In the genomic region with DNA sequence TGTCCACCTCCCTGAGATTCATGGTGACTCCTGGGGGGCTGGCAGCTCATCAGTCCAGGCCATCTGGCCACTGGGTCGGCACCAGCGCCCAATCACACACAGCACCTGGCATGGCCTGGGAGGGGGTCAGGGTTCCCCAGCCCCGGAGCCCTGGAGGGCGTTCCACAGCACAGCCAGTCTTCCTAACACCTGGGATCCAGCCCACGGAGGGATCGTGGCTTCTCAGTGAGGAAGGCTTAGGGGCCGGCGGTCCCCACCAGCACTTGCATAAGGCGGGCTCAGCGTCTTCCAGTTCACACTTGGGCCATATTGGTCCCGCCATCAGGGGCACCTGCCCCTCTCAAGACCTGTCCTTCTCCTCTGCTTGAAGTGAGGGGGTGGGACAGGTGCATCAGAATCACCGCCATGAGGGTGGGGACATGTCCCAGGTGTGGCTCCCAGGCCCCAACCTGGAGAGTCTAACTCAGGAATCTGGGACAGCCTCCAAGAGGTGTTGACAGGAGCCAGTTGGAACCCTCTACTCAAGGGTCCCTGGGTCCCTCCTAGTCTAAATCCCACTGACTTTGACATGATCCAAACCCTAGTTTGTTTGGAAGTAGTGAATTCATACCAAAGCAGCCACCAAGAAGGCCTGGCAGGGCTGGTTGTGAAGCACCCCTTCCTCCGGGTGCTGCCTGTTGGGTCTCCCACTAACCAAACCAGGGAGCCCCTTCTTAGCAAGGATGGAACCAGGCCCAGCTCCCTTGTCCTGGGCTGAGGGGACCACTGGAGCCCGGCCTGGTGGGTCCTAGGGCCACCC, we compare ENCODE assay signal across 12 cellular contexts. TPM values are rescaled to one million over a fixed set of nuclear protein-coding genes. Genes with fewer than 3 reads are reported as not detected.
A peak's percentile ranks its signal among the peaks of the same experiment; 100 is the strongest.
DNase-seq lines count a peak whose midpoint lies in the region; ATAC-seq and TF ChIP-seq lines count a peak whose summit lies in the region.
"Not testable (repeated sequence)": the region's sequence is repeated elsewhere in the genome, so short reads cannot be mapped to it uniquely, and the experiment has no call there.
"Had no signal": no experiment of that assay in that cellular context is flagged by ENCODE, and none has a peak within 500 bp of the region (broad histone marks: within the 10 kb centered on the region; RNA-seq: fewer than 3 reads in every experiment).

No MANE protein-coding gene starts in this region.

- not testable (repeated sequence) for H3K14ac ChIP-seq in mesenchymal stem cell (ENCODE audit: low read length in 2 of 2)

- H2BK120ac ChIP-seq in mesenchymal stem cell (ENCODE audit: low read depth, low read length): not testable (repeated sequence)

- H3K27ac Mint-ChIP-seq in activated CD4-positive, alpha-beta T cell treated with anti-CD3 and anti-CD28 coated beads, Interleukin-2, amount 10 ng/mL, durations not matched to agents 7 days and 5 days: not testable (repeated sequence)

- H3K23ac ChIP-seq in mesenchymal stem cell (ENCODE audit: low read length in 2 of 2): not testable (repeated sequence)

- not testable (repeated sequence) for H3K4me1 Mint-ChIP-seq in activated CD4-positive, alpha-beta T cell treated with anti-CD3 and anti-CD28 coated beads, Interleukin-2, amount 10 ng/mL, durations not matched to agents 7 days and 5 days

- H3K4ac ChIP-seq in mesenchymal stem cell (ENCODE audit: low read depth in 1 of 2, low read length in 2 of 2): not testable (repeated sequence)

- not testable (repeated sequence) for H3K27me3 ChIP-seq in colonic mucosa
- H3K27me3 ChIP-seq in mesenchymal stem cell (ENCODE audit: control insufficient read depth in 1 of 2, insufficient read depth in 1 of 2, low read length in 2 of 2): peaks cover 19 to 67% of the 10 kb centered on the region in 2 experiments
- peaks cover 0 to 25% (median 4%) of the 10 kb centered on the region in 3 donors for H3K27me3 ChIP-seq in psoas muscle (ENCODE audit: insufficient read depth in 3 of 3, low read length in 2 of 3)

- 89% methylated on average over 14 of the region's 14 CpGs for WGBS in mesenchymal stem cell
- WGBS in psoas muscle, 3 donors: 87 to 88% (median 88%) methylated on average over 13 to 14 of the region's 14 CpGs

- H4K8ac ChIP-seq in mesenchymal stem cell (ENCODE audit: low read length): not testable (repeated sequence)

- not testable (repeated sequence) for H3K36me3 Mint-ChIP-seq in activated CD4-positive, alpha-beta T cell treated with anti-CD3 and anti-CD28 coated beads, Interleukin-2, amount 10 ng/mL, durations not matched to agents 7 days and 5 days (ENCODE audit: low read depth)

- ATAC-seq in Right ventricle myocardium superior (ENCODE audit: poor library complexity) (peak; percentile 17), psoas muscle (peak in 2 of 4 donors; percentile 9 to 15)

- not testable (repeated sequence) for H2BK12ac ChIP-seq in mesenchymal stem cell (ENCODE audit: low read length in 2 of 2)

- H3K9ac ChIP-seq in colonic mucosa (ENCODE audit: low read depth in 2 of 2, low read length in 2 of 2): peak overlapping the region in 1 of 2 donors; percentile 1
- not testable (repeated sequence) for H3K9ac ChIP-seq in mesenchymal stem cell (ENCODE audit: low read length)

- H3K9me3 ChIP-seq in colonic mucosa; mesenchymal stem cell (ENCODE audit: control insufficient read depth, low read length); psoas muscle: not testable (repeated sequence)

- peaks cover 34% of the 10 kb centered on the region for H3K27me3 Mint-ChIP-seq in activated CD4-positive, alpha-beta T cell treated with anti-CD3 and anti-CD28 coated beads, Interleukin-2, amount 10 ng/mL, durations not matched to agents 7 days and 5 days

- DNase-seq in GM10266 (ENCODE audit: extremely low spot score) (peak; percentile 47), HT1080 (ENCODE audit: low read depth) (peak; percentile 25), colonic mucosa (peak; percentile 17), Right ventricle myocardium superior (peak; percentile 30), psoas muscle (peak; percentile 13 to 51), ureter (ENCODE audit: low spot score) (peak; percentile 54)
- peak; percentile 7 for DNase-seq in activated CD4-positive, alpha-beta T cell treated with anti-CD3 and anti-CD28 coated beads, Interleukin-2, amount 10 ng/mL, durations not matched to agents 7 days and 5 days
- DNase-seq in mesenchymal stem cell: not testable (repeated sequence)

- not testable (repeated sequence) for H3K4me1 ChIP-seq in colonic mucosa, psoas muscle
- H3K4me1 ChIP-seq in mesenchymal stem cell (ENCODE audit: control insufficient read depth, insufficient read depth, low read depth, low read length): peaks cover 20% of the 10 kb centered on the region

- H2BK15ac ChIP-seq in mesenchymal stem cell (ENCODE audit: low read depth, poor library complexity, severe bottlenecking): not testable (repeated sequence)

- not testable (repeated sequence) for TF ChIP-seq CTCF in GM10266 (IDR thresholded peaks at IDR 0.05; ENCODE audit: control insufficient read depth, insufficient read depth, low read depth, missing control alignments); colonic mucosa (IDR thresholded peaks at IDR 0.05); psoas muscle (IDR thresholded peaks at IDR 0.05)

- H3K4me3 Mint-ChIP-seq in activated CD4-positive, alpha-beta T cell treated with anti-CD3 and anti-CD28 coated beads, Interleukin-2, amount 10 ng/mL, durations not matched to agents 7 days and 5 days: not testable (repeated sequence)

- CTCF ChIA-PET in activated CD4-positive, alpha-beta T cell treated with anti-CD3 and anti-CD28 coated beads, Interleukin-2, amount 10 ng/mL, durations not matched to agents 7 days and 5 days (lab: Charles Lee): interaction anchor here (1.1 to 1.8 kb wide), 2 partner anchors 10 to 19 kb away, joined by 7 read pairs; no protein-coding TSS in a partner anchor

- H3K9me3 Mint-ChIP-seq in activated CD4-positive, alpha-beta T cell treated with anti-CD3 and anti-CD28 coated beads, Interleukin-2, amount 10 ng/mL, durations not matched to agents 7 days and 5 days: not testable (repeated sequence)

- not testable (repeated sequence) for H3K4me3 ChIP-seq in colonic mucosa; mesenchymal stem cell (ENCODE audit: insufficient read depth in 1 of 2, low read depth in 1 of 2, low read length in 2 of 2); psoas muscle

- POLR2A ChIA-PET in activated CD4-positive, alpha-beta T cell treated with anti-CD3 and anti-CD28 coated beads, Interleukin-2, amount 10 ng/mL, durations not matched to agents 7 days and 5 days (lab: Charles Lee): interaction anchor here (0.7 kb wide), 1 partner anchor 17 kb away, joined by 3 read pairs; no protein-coding TSS in a partner anchor

- H2BK5ac ChIP-seq in mesenchymal stem cell (ENCODE audit: low read depth, low read length, poor library complexity, severe bottlenecking): not testable (repeated sequence)

- peak overlapping the region; percentile 10 for H2AK5ac ChIP-seq in mesenchymal stem cell (ENCODE audit: low read length, severe bottlenecking)

- H3K36me3 ChIP-seq in colonic mucosa; mesenchymal stem cell (ENCODE audit: control insufficient read depth in 1 of 2, insufficient read depth in 2 of 2, low read depth in 1 of 2, low read length in 2 of 2); psoas muscle (ENCODE audit: insufficient read depth in 1 of 2, low read depth in 1 of 2): not testable (repeated sequence)

- H2AFZ ChIP-seq in mesenchymal stem cell (ENCODE audit: low read depth, low read length): not testable (repeated sequence)

- not testable (repeated sequence) for H3K79me1 ChIP-seq in mesenchymal stem cell (replicated peaks; ENCODE audit: low read length, poor library complexity, severe bottlenecking)

- intact Hi-C loops in colonic mucosa (cut with DNase I); Right ventricle myocardium superior (cut with DNase I); psoas muscle (cut with DNase I): not testable (repeated sequence)

- not testable (repeated sequence) for H3K18ac ChIP-seq in mesenchymal stem cell (ENCODE audit: low read depth in 1 of 2, low read length in 2 of 2)

- H4K91ac ChIP-seq in mesenchymal stem cell (ENCODE audit: low read length): not testable (repeated sequence)

- H3K27ac ChIP-seq in colonic mucosa; mesenchymal stem cell (ENCODE audit: low read length, poor library complexity, severe bottlenecking); psoas muscle: not testable (repeated sequence)

- not testable (repeated sequence) for H3K4me2 ChIP-seq in mesenchymal stem cell (ENCODE audit: low read length, poor library complexity, severe bottlenecking)

RNA-seq across cellular contexts. Expression of a gene that starts 22.0 kb away (rescaled TPM):
- total RNA-seq in HT1080 (2014; rRNA removed; shearing (Covaris generic)): under 0.01 TPM in 1 of 2 replicates, not detected in the other
- polyA plus RNA-seq in HT1080 (2015; cell fraction: cytosol; rRNA removed): not detected in 2 replicates
- not detected in 2 replicates for polyA plus RNA-seq in HT1080 (2015; cell fraction: nucleus; rRNA removed)
- total RNA-seq in activated CD4-positive, alpha-beta T cell treated with anti-CD3 and anti-CD28 coated beads, Interleukin-2, amount 10 ng/mL, durations not matched to agents 7 days and 5 days: 1,000 to 10,000 TPM; 2,316 to 2,477 TPM
- total RNA-seq in colonic mucosa: 1,000 to 10,000 TPM; 1,159 to 2,517 TPM
- 9,391 TPM for total RNA-seq in Right ventricle myocardium superior
- not detected for polyA plus RNA-seq in mesenchymal stem cell (2013, experiment 1 of 2)
- not detected for polyA plus RNA-seq in mesenchymal stem cell (2013, experiment 2 of 2)
- total RNA-seq in psoas muscle: 1,000 to 10,000 TPM; 1,264 to 5,208 (median 3,151) TPM
- polyA plus RNA-seq in psoas muscle: not detected
- 1,626 TPM for total RNA-seq in ureter
- total RNA-seq: LHCN-M2, myocyte had no signal
- polyA plus RNA-seq: fibroblast of lung, urinary bladder had no signal

RNA-seq across cellular contexts. Expression of a gene that starts 51.6 kb away (rescaled TPM):
- total RNA-seq in HT1080 (2014; rRNA removed; shearing (Covaris generic)): under 0.01 TPM in 1 of 2 replicates, not detected in the other
- polyA plus RNA-seq in HT1080 (2015; cell fraction: cytosol; rRNA removed): not detected in 2 replicates
- polyA plus RNA-seq in HT1080 (2015; cell fraction: nucleus; rRNA removed): not detected in 2 replicates
- total RNA-seq in activated CD4-positive, alpha-beta T cell treated with anti-CD3 and anti-CD28 coated beads, Interleukin-2, amount 10 ng/mL, durations not matched to agents 7 days and 5 days: 1,000 to 10,000 TPM; 2,316 to 2,477 TPM
- total RNA-seq in colonic mucosa (1,000 to 10,000 TPM; 1,159 to 2,517 TPM), Right ventricle myocardium superior (9,391 TPM), psoas muscle (1,000 to 10,000 TPM; 1,264 to 5,208 (median 3,151) TPM), ureter (1,626 TPM)
- not detected for polyA plus RNA-seq in mesenchymal stem cell (2013, experiment 1 of 2)
- not detected for polyA plus RNA-seq in mesenchymal stem cell (2013, experiment 2 of 2)
- polyA plus RNA-seq in psoas muscle: not detected
- total RNA-seq: LHCN-M2, myocyte had no signal
- polyA plus RNA-seq: fibroblast of lung, urinary bladder had no signal

Comparison
In these comparisons a context has a peak if more than half of its experiments do, and no peak if none do; other contexts are left out.
1. RNA of a gene that starts 22.0 kb away (total RNA-seq): 9,391 TPM in Right ventricle myocardium superior (single experiment), 1,264 to 5,208 TPM in psoas muscle, 1,159 to 2,517 TPM in colonic mucosa, 2,316 to 2,477 TPM in activated CD4-positive, alpha-beta T cell treated with anti-CD3 and anti-CD28 coated beads, Interleukin-2, amount 10 ng/mL, durations not matched to agents 7 days and 5 days and 1,626 TPM in ureter (single experiment); under 0.01 TPM in HT1080; every median in the first group is over 1,000 times any median in the second.
2. RNA of a gene that starts 51.6 kb away (total RNA-seq): 9,391 TPM in Right ventricle myocardium superior (single experiment), 1,264 to 5,208 TPM in psoas muscle, 1,159 to 2,517 TPM in colonic mucosa, 2,316 to 2,477 TPM in activated CD4-positive, alpha-beta T cell treated with anti-CD3 and anti-CD28 coated beads, Interleukin-2, amount 10 ng/mL, durations not matched to agents 7 days and 5 days and 1,626 TPM in ureter (single experiment); under 0.01 TPM in HT1080; every median in the first group is over 1,000 times any median in the second.